ENCODE assay signal across 7 cellular contexts in genomic region chr17:8382880-8383142, GRCh38. TPM values are rescaled to one million over a fixed set of nuclear protein-coding genes. Genes with fewer than 3 reads are reported as not detected.
A peak's percentile ranks its signal among the peaks of the same experiment; 100 is the strongest.
DNase-seq lines count a peak whose midpoint lies in the region; ATAC-seq and TF ChIP-seq lines count a peak whose summit lies in the region.

No MANE protein-coding gene starts in this region.

- H3K4me1 ChIP-seq in iPS-15b (ENCODE audit: control insufficient read depth, insufficient read depth, low read length) (peaks cover 17% of the 10 kb centered on the region), subcutaneous abdominal adipose tissue (ENCODE audit: control insufficient read depth in 5 of 5, insufficient read depth in 5 of 5, low read length in 5 of 5) (peaks cover 10 to 50% (median 44%) of the 10 kb centered on the region in 5 donors)

- H3K27me3 Mint-ChIP-seq in HFFc6 (ENCODE audit: insufficient read depth): peaks cover 11% of the 10 kb centered on the region
- H3K27me3 Mint-ChIP-seq in activated CD8-positive, alpha-beta T cell treated with anti-CD3 and anti-CD28 coated beads, Interleukin-2, amount 10 ng/mL, durations not matched to agents 7 days and 5 days (ENCODE audit: low read depth): no peaks in the 10 kb centered on the region

- CTCF ChIA-PET in activated CD8-positive, alpha-beta T cell treated with anti-CD3 and anti-CD28 coated beads, Interleukin-2, amount 10 ng/mL, durations not matched to agents 7 days and 5 days (lab: Charles Lee): interaction anchor here (0.6 to 2.6 kb wide), 7 partner anchors 28 to 403 kb away, joined by 3 to 11 read pairs (median 5); partner anchors contain the start of genes NDEL1 and PFAS

- H3K27me3 ChIP-seq in iPS-15b (ENCODE audit: control insufficient read depth, insufficient read depth, low read length) (no peaks in the 10 kb centered on the region), subcutaneous abdominal adipose tissue (ENCODE audit: control insufficient read depth in 5 of 5, insufficient read depth in 4 of 5, low read length in 5 of 5) (no peaks in the 10 kb centered on the region)

- POLR2A ChIA-PET in activated CD8-positive, alpha-beta T cell treated with anti-CD3 and anti-CD28 coated beads, Interleukin-2, amount 10 ng/mL, durations not matched to agents 7 days and 5 days (lab: Charles Lee): interaction anchor here (0.7 to 1.6 kb wide), 5 partner anchors 12 to 263 kb away, joined by 3 to 6 read pairs (median 5); partner anchors contain the start of genes NDEL1 and SLC25A35

- peak overlapping the region; percentile 69 for H3K27ac ChIP-seq in subcutaneous abdominal adipose tissue (ENCODE audit: low read depth, low read length)

- no peak for ATAC-seq in activated CD8-positive, alpha-beta T cell treated with anti-CD3 and anti-CD28 coated beads, Interleukin-2, amount 10 ng/mL, durations not matched to agents 7 days and 5 days

- peak overlapping the region; percentile 99 for H3K27ac Mint-ChIP-seq in HFFc6
- H3K27ac Mint-ChIP-seq in activated CD8-positive, alpha-beta T cell treated with anti-CD3 and anti-CD28 coated beads, Interleukin-2, amount 10 ng/mL, durations not matched to agents 7 days and 5 days: peak overlapping the region; percentile 96

- H3K4me3 Mint-ChIP-seq in HFFc6: peak overlapping the region; percentile 100
- peak overlapping the region; percentile 99 for H3K4me3 Mint-ChIP-seq in activated CD8-positive, alpha-beta T cell treated with anti-CD3 and anti-CD28 coated beads, Interleukin-2, amount 10 ng/mL, durations not matched to agents 7 days and 5 days

- H3K9ac ChIP-seq in iPS-15b (ENCODE audit: low read depth, low read length) (peak overlapping the region; percentile 96), subcutaneous abdominal adipose tissue (ENCODE audit: low read length in 5 of 5) (peak overlapping the region; percentile 81 to 93 (median 88))

- DNase-seq in HFFc6 (no peak), kidney tubule cell (ENCODE audit: low spot score) (no peak), HuH-7 (ENCODE audit: low spot score) (no peak)
- no peak for DNase-seq in activated CD8-positive, alpha-beta T cell treated with anti-CD3 and anti-CD28 coated beads, Interleukin-2, amount 10 ng/mL, durations not matched to agents 7 days and 5 days
- DNase-seq in activated CD4-positive, alpha-beta T cell treated with anti-CD3 and anti-CD28 coated beads, Interleukin-2, amount 50 U/mL, for 1 hour: no peak

- H3K4me1 Mint-ChIP-seq in HFFc6 (ENCODE audit: low read depth): peaks cover 66% of the 10 kb centered on the region
- H3K4me1 Mint-ChIP-seq in activated CD8-positive, alpha-beta T cell treated with anti-CD3 and anti-CD28 coated beads, Interleukin-2, amount 10 ng/mL, durations not matched to agents 7 days and 5 days (ENCODE audit: low read depth): peaks cover 66% of the 10 kb centered on the region

- H3K9me3 Mint-ChIP-seq in HFFc6: no peaks in the 10 kb centered on the region; the same call in 1 of the 2 replicates
- H3K9me3 Mint-ChIP-seq in activated CD8-positive, alpha-beta T cell treated with anti-CD3 and anti-CD28 coated beads, Interleukin-2, amount 10 ng/mL, durations not matched to agents 7 days and 5 days (ENCODE audit: insufficient read depth): no peaks in the 10 kb centered on the region

- H3K36me3 ChIP-seq in iPS-15b (ENCODE audit: control insufficient read depth, insufficient read depth, low read length) (peaks cover 35% of the 10 kb centered on the region), subcutaneous abdominal adipose tissue (ENCODE audit: control insufficient read depth in 5 of 5, insufficient read depth in 5 of 5, low read length in 5 of 5) (peaks cover 20 to 39% (median 36%) of the 10 kb centered on the region in 5 donors)

- H3K9me3 ChIP-seq in iPS-15b (ENCODE audit: control insufficient read depth, insufficient read depth, low read length) (no peaks in the 10 kb centered on the region), subcutaneous abdominal adipose tissue (ENCODE audit: control insufficient read depth in 5 of 5, low read length in 5 of 5) (no peaks in the 10 kb centered on the region)

- TF ChIP-seq CTCF in HFFc6 (IDR thresholded peaks at IDR 0.05): no peak

- H3K4me3 ChIP-seq in iPS-15b (ENCODE audit: low read depth, low read length) (peak overlapping the region; percentile 93), subcutaneous abdominal adipose tissue (ENCODE audit: low read depth in 1 of 5, low read length in 5 of 5) (peak overlapping the region; percentile 87 to 97 (median 91))

- peaks cover 50% of the 10 kb centered on the region for H3K36me3 Mint-ChIP-seq in HFFc6 (ENCODE audit: low read depth)
- H3K36me3 Mint-ChIP-seq in activated CD8-positive, alpha-beta T cell treated with anti-CD3 and anti-CD28 coated beads, Interleukin-2, amount 10 ng/mL, durations not matched to agents 7 days and 5 days (ENCODE audit: low read depth): peaks cover 54% of the 10 kb centered on the region

RNA-seq across cellular contexts. Expression of gene RPL26, which starts 0.2 kb away (rescaled TPM):
- 1,000 to 10,000 TPM; 1,301 to 1,432 (median 1,370) TPM for total RNA-seq in HFFc6 (2021; fragmentation: NEBNext Ultra II Directional; extraction: Animal tissue kit (Norgen Biotek cat#: 25700))
- 1,000 to 10,000 TPM; 1,633 to 1,747 TPM for total RNA-seq in activated CD8-positive, alpha-beta T cell treated with anti-CD3 and anti-CD28 coated beads, Interleukin-2, amount 10 ng/mL, durations not matched to agents 7 days and 5 days

RNA-seq across cellular contexts. Expression of gene RNF222, which starts 14.8 kb away (rescaled TPM):
- total RNA-seq in HFFc6 (2021; fragmentation: NEBNext Ultra II Directional; extraction: Animal tissue kit (Norgen Biotek cat#: 25700)): not detected
- under 1 TPM; 0.24 to 0.29 TPM for total RNA-seq in activated CD8-positive, alpha-beta T cell treated with anti-CD3 and anti-CD28 coated beads, Interleukin-2, amount 10 ng/mL, durations not matched to agents 7 days and 5 days

RNA-seq across cellular contexts. Expression of gene ODF4, which starts 43.2 kb away (rescaled TPM):
- total RNA-seq in HFFc6 (2021; fragmentation: NEBNext Ultra II Directional; extraction: Animal tissue kit (Norgen Biotek cat#: 25700)): not detected
- not detected for total RNA-seq in activated CD8-positive, alpha-beta T cell treated with anti-CD3 and anti-CD28 coated beads, Interleukin-2, amount 10 ng/mL, durations not matched to agents 7 days and 5 days

RNA-seq across cellular contexts. Expression of gene NDEL1, which starts 52.9 kb away (rescaled TPM):
- 10 to 100 TPM; 65.4 to 79.1 (median 69.2) TPM for total RNA-seq in HFFc6 (2021; fragmentation: NEBNext Ultra II Directional; extraction: Animal tissue kit (Norgen Biotek cat#: 25700))
- total RNA-seq in activated CD8-positive, alpha-beta T cell treated with anti-CD3 and anti-CD28 coated beads, Interleukin-2, amount 10 ng/mL, durations not matched to agents 7 days and 5 days: 10 to 100 TPM; 48.1 to 52.5 TPM
